Comparison of ENCODE assay signal across 15 cellular contexts in the genomic region with DNA sequence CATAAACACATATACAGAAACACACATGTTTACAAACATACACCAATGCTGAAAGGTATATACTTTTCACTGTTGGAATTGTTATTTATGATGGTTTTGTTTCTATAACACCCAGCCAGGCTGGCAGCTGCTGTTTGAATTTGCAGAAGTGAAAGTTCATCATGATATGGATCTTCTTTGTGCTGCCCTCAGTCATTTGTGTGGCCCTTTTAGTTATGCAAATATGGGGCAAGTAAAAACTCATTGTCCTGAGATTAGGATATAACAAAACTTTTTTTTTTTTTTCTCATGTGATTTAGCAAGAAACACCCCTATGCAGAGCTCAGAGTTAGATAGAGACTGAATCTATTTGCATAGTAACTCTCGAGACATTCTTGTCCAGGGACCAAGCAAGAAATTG.
DNase-seq lines count a peak whose midpoint lies in the region; ATAC-seq and TF ChIP-seq lines count a peak whose summit lies in the region.
"Had no signal": no experiment of that assay in that cellular context is flagged by ENCODE, and none has a peak within 500 bp of the region (broad histone marks: within the 10 kb centered on the region; RNA-seq: fewer than 3 reads in every experiment).

No MANE protein-coding gene starts in this region.

- H3K4me3 ChIP-seq in GM12865 (ENCODE audit: low read depth, low read length) (no peak overlapping the region), HUES64 (ENCODE audit: low read length) (no peak overlapping the region), H7 (ENCODE audit: insufficient read depth, low read depth, low read length) (no peak overlapping the region), mammary epithelial cell (replicated peaks in 1 of 3; ENCODE audit: insufficient read depth in 1 of 3, low read depth in 2 of 3, low read length in 3 of 3) (no peak overlapping the region)
- H3K4me3 ChIP-seq: ovary had no signal

- WGBS in HUES64, result 89% methylated on average over 1 of the region's 1 CpG
- 78% methylated on average over 1 of the region's 1 CpG for WGBS in mammary epithelial cell (ENCODE audit: low coverage, missing lambda C conversion rate)

- no peak for TF ChIP-seq CTCF in GM12865 (IDR thresholded peaks at IDR 0.05; ENCODE audit: insufficient read depth, low read depth, low read length, missing control alignments)
- no peak for TF ChIP-seq CTCF in mammary epithelial cell (conservative IDR thresholded peaks at IDR 0.05 in 1 of 2, IDR thresholded peaks at IDR 0.05 in 1 of 2; ENCODE audit: extremely low read depth in 1 of 2, insufficient read depth in 1 of 2, low read depth in 1 of 2, low read length in 2 of 2)

- no peaks in the 10 kb centered on the region for H4K20me1 ChIP-seq in mammary epithelial cell (ENCODE audit: insufficient read depth, low read length)

- dilution Hi-C loops in mammary epithelial cell (cut with HindIII; ENCODE audit: low sequenced_read_pairs), result no loop called here

- in situ Hi-C loops in mammary epithelial cell (cut with MboI; ENCODE audit: low sequenced_read_pairs in 2 of 2), result no loop called here

- peak; percentile 82 for ATAC-seq in GM19467 (IDR thresholded peaks at IDR 0.05; ENCODE audit: unreplicated experiment)
- peak; percentile 97 for ATAC-seq in HG02943 (IDR thresholded peaks at IDR 0.05; ENCODE audit: low read depth, unreplicated experiment)
- ATAC-seq: left cardiac atrium, PC-3 had no signal

- no peak overlapping the region for H3K9ac ChIP-seq in HUES64 (ENCODE audit: low read depth, low read length)
- no peak overlapping the region for H3K9ac ChIP-seq in mammary epithelial cell (ENCODE audit: insufficient read depth, low read length)

- H3K9me3 ChIP-seq in HUES64 (ENCODE audit: insufficient read depth, low read depth, low read length), result peaks cover 19% of the 10 kb centered on the region
- H3K9me3 ChIP-seq in mammary epithelial cell (replicated peaks; ENCODE audit: insufficient read depth, low read length), result no peaks in the 10 kb centered on the region
- H3K9me3 ChIP-seq: ovary had no signal

- H3K4me2 ChIP-seq in mammary epithelial cell (ENCODE audit: insufficient read depth, low read depth, low read length), result no peak overlapping the region

- BruUV-seq in mammary epithelial cell (replicated peaks; lab: Mats Ljungman, UMichigan), result no TSS peak

- H3K36me3 ChIP-seq in HUES64 (ENCODE audit: insufficient read depth, low read length) (no peaks in the 10 kb centered on the region), H7 (replicated peaks; ENCODE audit: control insufficient read depth, insufficient read depth, low read length) (no peaks in the 10 kb centered on the region), mammary epithelial cell (ENCODE audit: insufficient read depth, low read length) (no peaks in the 10 kb centered on the region)
- H3K36me3 ChIP-seq: ovary had no signal

- peak; percentile 36 for DNase-seq in GM12865 (ENCODE audit: low read depth)
- no peak for DNase-seq in H7
- DNase-seq in stimulated activated CD4-positive, alpha-beta T cell treated with anti-CD3 and anti-CD28 coated beads, Interleukin-4, amount 100 ng/mL, for 1 hour, result no peak
- DNase-seq in mammary epithelial cell, result no peak
- DNase-seq in DMS 273 treated with DMSO at 0.1 percent for 48 hours (lab: John Stamatoyannopoulos, UW), result no peak
- DNase-seq: activated gamma-delta T cell treated with Interleukin-2 at 50 U/mL for 16 hours, GDM1, left cardiac atrium, NCI-H1694, ovary, PC-3, trophoblast cell had no signal

- intact Hi-C loops in mammary epithelial cell (cut with micrococcal nuclease), result no loop called here

- no peaks in the 10 kb centered on the region for H3K79me2 ChIP-seq in mammary epithelial cell (ENCODE audit: insufficient read depth, low read length)

- H3K27me3 ChIP-seq in HUES64 (ENCODE audit: insufficient read depth, low read length) (peaks cover 3% of the 10 kb centered on the region; the same call in 1 of the 2 replicates), H7 (ENCODE audit: control insufficient read depth, insufficient read depth, low read length) (peaks cover 10% of the 10 kb centered on the region), mammary epithelial cell (ENCODE audit: insufficient read depth, low read length) (no peaks in the 10 kb centered on the region)
- H3K27me3 ChIP-seq: ovary had no signal

- H2AFZ ChIP-seq in mammary epithelial cell (ENCODE audit: low read depth, low read length), result no peak overlapping the region

- CTCF ChIA-PET in mammary epithelial cell (lab: Charles Lee; ENCODE audit: low non-redundant PET), result no interaction called here

- H3K4me1 ChIP-seq in HUES64 (ENCODE audit: insufficient read depth, low read length) (no peaks in the 10 kb centered on the region), mammary epithelial cell (ENCODE audit: insufficient read depth, low read length) (no peaks in the 10 kb centered on the region)

- peak overlapping the region; percentile 65; the same call in 1 of the 2 replicates for H3K27ac ChIP-seq in HUES64 (ENCODE audit: low read depth, low read length)
- no peak overlapping the region for H3K27ac ChIP-seq in mammary epithelial cell (ENCODE audit: insufficient read depth, low read depth, low read length)
- H3K27ac ChIP-seq: ovary had no signal
